ENCODE assay signal across 1 cellular context in the genomic region with DNA sequence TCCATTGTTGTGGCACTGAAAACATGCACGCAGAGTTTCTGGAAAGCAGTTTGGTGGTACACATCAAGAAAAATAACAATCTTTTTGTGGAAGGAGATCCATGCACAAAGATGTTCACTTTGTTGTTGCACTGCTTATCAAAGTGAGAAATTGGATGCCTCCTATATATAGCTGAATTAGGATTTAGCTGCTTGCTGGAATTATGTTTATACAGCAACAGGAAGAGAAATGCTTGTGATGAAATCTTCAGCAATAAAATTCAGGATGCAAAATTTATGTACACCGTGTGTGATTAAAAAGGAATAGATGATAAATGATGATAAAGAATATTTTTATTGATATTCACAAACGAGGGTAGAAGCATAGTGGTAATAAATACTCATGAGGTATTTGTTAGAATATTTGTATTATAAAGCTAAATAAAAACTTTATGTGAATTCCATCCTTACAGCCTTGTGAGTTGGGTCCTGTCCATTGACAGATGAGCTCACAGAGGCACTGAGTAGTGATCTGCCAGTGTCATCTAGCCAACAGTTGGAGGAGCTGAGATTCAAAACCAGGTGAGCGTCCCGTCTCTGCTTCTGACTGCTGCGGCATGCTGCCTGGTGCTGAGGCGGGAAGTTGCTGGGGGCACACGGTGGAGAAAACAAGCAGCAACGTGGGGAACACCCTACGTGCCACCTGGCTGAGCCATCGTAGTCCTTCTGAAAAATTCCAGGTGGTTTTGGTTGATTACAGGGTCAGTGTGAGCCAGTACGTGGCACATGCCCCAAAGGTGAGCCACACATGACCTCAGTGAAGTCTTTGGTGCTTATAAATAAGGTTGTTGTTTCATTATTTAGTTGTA.
TF ChIP-seq lines count a peak whose summit lies in the region.

No MANE protein-coding gene starts in this region.

TF ChIP-seq in H1, 55 proteins besides CTCF, POLR2A, EP300 and RAD21 (continued from another document):
- TF ChIP-seq, protein P1, sequence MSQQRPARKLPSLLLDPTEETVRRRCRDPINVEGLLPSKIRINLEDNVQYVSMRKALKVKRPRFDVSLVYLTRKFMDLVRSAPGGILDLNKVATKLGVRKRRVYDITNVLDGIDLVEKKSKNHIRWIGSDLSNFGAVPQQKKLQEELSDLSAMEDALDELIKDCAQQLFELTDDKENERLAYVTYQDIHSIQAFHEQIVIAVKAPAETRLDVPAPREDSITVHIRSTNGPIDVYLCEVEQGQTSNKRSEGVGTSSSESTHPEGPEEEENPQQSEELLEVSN (IDR thresholded peaks at IDR 0.05) = peak; percentile 85
- no peak for TF ChIP-seq BRCA1 (IDR thresholded peaks at IDR 0.05; ENCODE audit: low read depth, low read length)
- no peak for TF ChIP-seq FOSL1 (IDR thresholded peaks at IDR 0.05; ENCODE audit: insufficient read depth, low read depth, low read length)
- no peak for TF ChIP-seq BCL11A (IDR thresholded peaks at IDR 0.05; ENCODE audit: low read depth in 2 of 2, low read length in 2 of 2)
- no peak for TF ChIP-seq SIX5 (IDR thresholded peaks at IDR 0.05; ENCODE audit: low read depth, low read length)
- no peak for TF ChIP-seq SRF (IDR thresholded peaks at IDR 0.05; ENCODE audit: low read depth, low read length)
- TF ChIP-seq GTF2F1 (IDR thresholded peaks at IDR 0.05; ENCODE audit: borderline replicate concordance, low read depth, low read length) = no peak
